ENCODE assay signal across 8 cellular contexts in the genomic region with DNA sequence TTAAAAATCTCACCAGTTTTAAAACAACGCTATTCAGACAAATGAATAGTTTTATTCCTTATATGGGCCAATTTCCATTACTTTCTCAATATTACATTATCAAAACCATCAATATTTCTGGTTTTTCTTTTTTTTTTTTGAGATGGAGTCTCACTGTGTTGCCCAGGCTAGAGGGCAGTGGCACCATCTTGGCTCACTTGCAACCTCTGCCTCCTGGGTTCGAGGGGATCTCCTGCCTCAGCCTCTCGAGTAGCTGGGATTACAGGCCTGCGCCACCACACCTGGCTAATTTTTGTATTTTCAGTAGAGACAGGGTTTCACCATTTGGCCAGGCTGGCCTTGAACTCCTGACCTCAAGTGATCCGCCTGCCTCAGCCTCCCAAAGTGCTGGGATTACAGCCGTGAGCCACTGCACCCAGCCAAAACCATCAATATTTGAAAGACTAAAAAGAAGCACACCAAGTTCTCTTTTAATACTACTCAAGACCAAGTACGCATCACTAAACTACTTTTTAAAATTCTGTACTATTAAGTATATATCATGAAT. TPM values are rescaled to one million over a fixed set of nuclear protein-coding genes. Genes with fewer than 3 reads are reported as not detected.
DNase-seq lines count a peak whose midpoint lies in the region; ATAC-seq, FAIRE-seq and TF ChIP-seq lines count a peak whose summit lies in the region.
"Not testable (repeated sequence)": the region's sequence is repeated elsewhere in the genome, so short reads cannot be mapped to it uniquely, and the experiment has no call there.

No MANE protein-coding gene starts in this region.

- ATAC-seq in WTC11; stimulated activated naive CD8-positive, alpha-beta T cell treated with anti-CD3 and anti-CD28 coated beads, Interleukin-15, amount 100 ng/mL, for 72 hours: not testable (repeated sequence)

- H3K4me2 ChIP-seq in endothelial cell of umbilical vein (ENCODE audit: insufficient read depth, low read length) (peak overlapping the region; percentile 99), neuronal stem cell (ENCODE audit: insufficient read depth, low read length, poor library complexity, severe bottlenecking) (peak overlapping the region; percentile 4)

- H3K36me3 Mint-ChIP-seq in WTC11: peaks cover 71% of the 10 kb centered on the region

- H3K9me3 Mint-ChIP-seq in WTC11; stimulated activated naive CD8-positive, alpha-beta T cell treated with anti-CD3 and anti-CD28 coated beads, Interleukin-15, amount 100 ng/mL, for 72 hours: not testable (repeated sequence)

- not testable (repeated sequence) for H2BK12ac ChIP-seq in neuronal stem cell (ENCODE audit: low read length)

- H3K9ac ChIP-seq in HUES48 (ENCODE audit: low read depth, low read length); endothelial cell of umbilical vein (replicated peaks; ENCODE audit: extremely low read depth, insufficient read depth, low read length); kidney (ENCODE audit: low read length in 2 of 2); neuronal stem cell (ENCODE audit: low read depth, low read length, poor library complexity): not testable (repeated sequence)

- DNase-seq in BE2C; WTC11 (ENCODE audit: low spot score); ascending aorta (ENCODE audit: low spot score in 2 of 2); endothelial cell of umbilical vein (ENCODE audit: low read depth, low spot score); kidney; neuronal stem cell (ENCODE audit: low spot score); stimulated activated naive CD8-positive, alpha-beta T cell treated with anti-CD3 and anti-CD28 coated beads, Interleukin-15, amount 100 ng/mL, for 72 hours: not testable (repeated sequence)

- not testable (repeated sequence) for BruUV-seq in endothelial cell of umbilical vein (replicated peaks; lab: Mats Ljungman, UMichigan)

- not testable (repeated sequence) for H3K14ac ChIP-seq in neuronal stem cell (ENCODE audit: low read length)

- peaks cover 63% of the 10 kb centered on the region for H3K36me3 ChIP-seq in BE2C
- peaks cover 78% of the 10 kb centered on the region for H3K36me3 ChIP-seq in HUES48 (ENCODE audit: control insufficient read depth, insufficient read depth, low read length)
- H3K36me3 ChIP-seq in ascending aorta: peaks cover 34 to 46% of the 10 kb centered on the region in 2 donors
- peaks cover 12 to 21% of the 10 kb centered on the region in 2 experiments for H3K36me3 ChIP-seq in endothelial cell of umbilical vein (ENCODE audit: control insufficient read depth in 2 of 2, extremely low read depth in 1 of 2, insufficient read depth in 2 of 2, low read length in 2 of 2)
- peaks cover 9 to 43% of the 10 kb centered on the region in 2 donors for H3K36me3 ChIP-seq in kidney (ENCODE audit: control insufficient read depth in 1 of 2, insufficient read depth in 2 of 2, low read length in 2 of 2)
- peaks cover 5 to 78% of the 10 kb centered on the region in 2 donors for H3K36me3 ChIP-seq in neuronal stem cell (replicated peaks in 1 of 2; ENCODE audit: control insufficient read depth in 2 of 2, insufficient read depth in 2 of 2, low read length in 2 of 2)

- H3K27ac ChIP-seq in HUES48 (ENCODE audit: low read depth, low read length); ascending aorta; endothelial cell of umbilical vein (ENCODE audit: insufficient read depth, low read depth, low read length); kidney (ENCODE audit: low read depth in 2 of 2, low read length in 2 of 2); neuronal stem cell (replicated peaks; ENCODE audit: low read length): not testable (repeated sequence)

- not testable (repeated sequence) for H4K91ac ChIP-seq in neuronal stem cell (ENCODE audit: low read depth, low read length, poor library complexity)

- H2AK5ac ChIP-seq in neuronal stem cell (ENCODE audit: low read depth, low read length): not testable (repeated sequence)

- not testable (repeated sequence) for H3K4ac ChIP-seq in neuronal stem cell (ENCODE audit: low read length)

- CTCF ChIA-PET in WTC11 (lab: Charles Lee): not testable (repeated sequence)
- CTCF ChIA-PET in endothelial cell of umbilical vein (lab: Charles Lee): interaction anchor here (1.0 to 3.5 kb wide), 3 partner anchors 12 to 50 kb away, joined by 3 to 22 read pairs (median 5); no protein-coding TSS in a partner anchor

- not testable (repeated sequence) for H3K27me3 Mint-ChIP-seq in WTC11 (ENCODE audit: low read depth); stimulated activated naive CD8-positive, alpha-beta T cell treated with anti-CD3 and anti-CD28 coated beads, Interleukin-15, amount 100 ng/mL, for 72 hours

- H3K27ac Mint-ChIP-seq in WTC11; stimulated activated naive CD8-positive, alpha-beta T cell treated with anti-CD3 and anti-CD28 coated beads, Interleukin-15, amount 100 ng/mL, for 72 hours: not testable (repeated sequence)

- not testable (repeated sequence) for H3K27me3 ChIP-seq in BE2C; HUES48 (ENCODE audit: control insufficient read depth, insufficient read depth, low read length); ascending aorta; endothelial cell of umbilical vein (ENCODE audit: control insufficient read depth in 2 of 2, insufficient read depth in 2 of 2, low read length in 2 of 2); neuronal stem cell (ENCODE audit: control insufficient read depth in 3 of 3, insufficient read depth in 3 of 3, low read depth in 1 of 3, low read length in 3 of 3)

- FAIRE-seq in endothelial cell of umbilical vein (lab: Jason Lieb, UNC); kidney (lab: Jason Lieb, UNC): not testable (repeated sequence)

- intact Hi-C loops in ascending aorta (cut with DNase I); kidney (cut with DNase I): not testable (repeated sequence)
- intact Hi-C loops in endothelial cell of umbilical vein (cut with micrococcal nuclease): loop anchor here (1.0 to 10.0 kb wide), 3 partner anchors 50 to 356 kb away; no protein-coding TSS in a partner anchor

- dilution Hi-C loops in endothelial cell of umbilical vein (cut with MboI; ENCODE audit: extremely low pct_ligation_motif_present, low sequenced_read_pairs): not testable (repeated sequence)

- TF ChIP-seq POLR2A in endothelial cell of umbilical vein (IDR thresholded peaks at IDR 0.05; ENCODE audit: low read depth, low read length): not testable (repeated sequence)

- H3K9me1 ChIP-seq in endothelial cell of umbilical vein (replicated peaks; ENCODE audit: control insufficient read depth, extremely low read depth, insufficient read depth, low read length): not testable (repeated sequence)

- H3K4me1 Mint-ChIP-seq in WTC11: peaks cover 30% of the 10 kb centered on the region
- H3K4me1 Mint-ChIP-seq in stimulated activated naive CD8-positive, alpha-beta T cell treated with anti-CD3 and anti-CD28 coated beads, Interleukin-15, amount 100 ng/mL, for 72 hours: peaks cover 61% of the 10 kb centered on the region

- not testable (repeated sequence) for H2BK120ac ChIP-seq in neuronal stem cell (ENCODE audit: low read depth, low read length)

- not testable (repeated sequence) for TF ChIP-seq CTCF in BE2C (IDR thresholded peaks at IDR 0.05; ENCODE audit: low read depth, low read length); WTC11 (IDR thresholded peaks at IDR 0.05); ascending aorta (IDR thresholded peaks at IDR 0.05); endothelial cell of umbilical vein (IDR thresholded peaks at IDR 0.05; ENCODE audit: extremely low read depth in 1 of 2, insufficient read depth in 1 of 2, low read depth in 1 of 2, low read length in 2 of 2); kidney (IDR thresholded peaks at IDR 0.05; ENCODE audit: borderline replicate concordance, extremely low read depth, insufficient read depth)

- not testable (repeated sequence) for H3K4me1 ChIP-seq in BE2C; HUES48 (ENCODE audit: control insufficient read depth, insufficient read depth, low read length); neuronal stem cell (ENCODE audit: control insufficient read depth in 2 of 2, insufficient read depth in 1 of 2, low read depth in 1 of 2, low read length in 2 of 2)
- H3K4me1 ChIP-seq in ascending aorta (peaks cover 2 to 36% of the 10 kb centered on the region in 2 donors), endothelial cell of umbilical vein (ENCODE audit: control insufficient read depth, extremely low read depth, insufficient read depth, low read length) (peaks cover 35% of the 10 kb centered on the region), kidney (ENCODE audit: control insufficient read depth in 1 of 2, insufficient read depth in 1 of 2, low read depth in 1 of 2, low read length in 2 of 2) (peaks cover 5 to 12% of the 10 kb centered on the region in 2 donors)

- no CpG with 5 or more reads among the region's 7 CpGs for WGBS in neuronal stem cell (ENCODE audit: extremely low coverage in 2 of 2, insufficient read length in 2 of 2, insufficient replicate concordance in 1 of 2), 2 donors

- H3K79me2 ChIP-seq in endothelial cell of umbilical vein (ENCODE audit: control insufficient read depth, insufficient read depth, low read length): peaks cover 87% of the 10 kb centered on the region

- H3K4me3 ChIP-seq in BE2C (ENCODE audit: low read depth, low read length) (peak overlapping the region; percentile 97), HUES48 (ENCODE audit: low read depth, low read length) (peak overlapping the region; percentile 93; the same call in 1 of the 2 replicates), ascending aorta (peak overlapping the region; percentile 86 to 92), endothelial cell of umbilical vein (replicated peaks in 1 of 3; ENCODE audit: insufficient read depth in 1 of 3, low read depth in 1 of 3, low read length in 3 of 3) (peak overlapping the region in 1 of 3 experiments; percentile 89), kidney (ENCODE audit: low read length in 2 of 2) (peak overlapping the region; percentile 94 to 99), neuronal stem cell (ENCODE audit: low read length in 2 of 2) (peak overlapping the region in 1 of 2 donors; percentile 79)

- H3K79me1 ChIP-seq in neuronal stem cell (ENCODE audit: low read depth, low read length): not testable (repeated sequence)

- H3K4me3 Mint-ChIP-seq in WTC11: peak overlapping the region; percentile 99
- H3K4me3 Mint-ChIP-seq in stimulated activated naive CD8-positive, alpha-beta T cell treated with anti-CD3 and anti-CD28 coated beads, Interleukin-15, amount 100 ng/mL, for 72 hours: peak overlapping the region; percentile 54 to 98

- H4K20me1 ChIP-seq in endothelial cell of umbilical vein (replicated peaks; ENCODE audit: control insufficient read depth, extremely low read depth, insufficient read depth, low read length): peaks cover 28% of the 10 kb centered on the region

- not testable (repeated sequence) for H2AFZ ChIP-seq in endothelial cell of umbilical vein (ENCODE audit: low read depth, low read length); neuronal stem cell (ENCODE audit: low read length)

- H2BK15ac ChIP-seq in neuronal stem cell (ENCODE audit: low read length): not testable (repeated sequence)

- not testable (repeated sequence) for H2BK5ac ChIP-seq in neuronal stem cell (ENCODE audit: low read length)

- not testable (repeated sequence) for H4K8ac ChIP-seq in neuronal stem cell (ENCODE audit: low read depth, low read length)

- not testable (repeated sequence) for H3K18ac ChIP-seq in neuronal stem cell (ENCODE audit: low read length)

- not testable (repeated sequence) for H3K23ac ChIP-seq in neuronal stem cell (ENCODE audit: low read depth, low read length, poor library complexity)

- not testable (repeated sequence) for H3K9me3 ChIP-seq in BE2C; HUES48 (ENCODE audit: control insufficient read depth, insufficient read depth, low read length); ascending aorta; endothelial cell of umbilical vein (replicated peaks; ENCODE audit: control insufficient read depth, insufficient read depth, low read length); kidney (ENCODE audit: control insufficient read depth in 1 of 2, low read length in 2 of 2); neuronal stem cell (replicated peaks in 1 of 2; ENCODE audit: control insufficient read depth in 2 of 2, insufficient read depth in 1 of 2, low read depth in 1 of 2, low read length in 2 of 2)

- POLR2A ChIA-PET in WTC11 (lab: Charles Lee) (interaction anchor here (1.0 kb wide), 1 partner anchor 51 kb away, joined by 3 read pairs; no protein-coding TSS in a partner anchor), endothelial cell of umbilical vein (lab: Charles Lee) (interaction anchor here (0.8 kb wide), 1 partner anchor 27 kb away, joined by 4 read pairs; no protein-coding TSS in a partner anchor)

RNA-seq across cellular contexts. Expression of a gene that starts 2.3 kb away (rescaled TPM):
- 48.9 TPM for polyA plus RNA-seq in BE2C (2012; ENCODE audit: insufficient read depth, insufficient read length, low read depth)
- total RNA-seq in WTC11 (2021) (74.3 to 86.4 TPM (median 75.9 TPM) in 3 replicates), ascending aorta (29.6 TPM), endothelial cell of umbilical vein (121 and 129 TPM in 2 replicates), kidney (114 TPM)
- polyA plus RNA-seq in endothelial cell of umbilical vein (34.7 and 36.5 TPM in 2 replicates), kidney (ENCODE audit: insufficient read depth, low read depth, low replicate concordance) (55.8 TPM)
- polyA plus RNA-seq in endothelial cell of umbilical vein (2011; cell fraction: cytosol; rRNA removed): 55.6 and 58.9 TPM in 2 replicates
- 55.1 and 76.7 TPM in 2 replicates for polyA plus RNA-seq in endothelial cell of umbilical vein (2011; cell fraction: nucleus; rRNA removed)
- polyA plus RNA-seq in endothelial cell of umbilical vein (2012): 57.2 and 77.1 TPM in 2 replicates
- 64.3 and 67.3 TPM in 2 replicates for polyA minus RNA-seq in endothelial cell of umbilical vein
- polyA minus RNA-seq in endothelial cell of umbilical vein (2011; cell fraction: cytosol; rRNA and poly(A)+ RNA removed): 52.2 TPM
- polyA minus RNA-seq in endothelial cell of umbilical vein (2011; cell fraction: nucleus; rRNA and poly(A)+ RNA removed): 53.7 and 54.5 TPM in 2 replicates
- polyA plus RNA-seq in neuronal stem cell (2013, experiment 1 of 2): 51.6 TPM
- polyA plus RNA-seq in neuronal stem cell (2013, experiment 2 of 2): 52.1 TPM

RNA-seq across cellular contexts. Expression of a gene that starts 49.8 kb away (rescaled TPM):
- polyA plus RNA-seq in BE2C (2012; ENCODE audit: insufficient read depth, insufficient read length, low read depth): 11.9 TPM
- total RNA-seq in WTC11 (2021) (54.0 to 64.0 TPM (median 62.8 TPM) in 3 replicates), ascending aorta (3.1 TPM), endothelial cell of umbilical vein (15.3 and 24.1 TPM in 2 replicates), kidney (15.3 TPM)
- polyA plus RNA-seq in endothelial cell of umbilical vein (7.5 and 7.7 TPM in 2 replicates), kidney (ENCODE audit: insufficient read depth, low read depth, low replicate concordance) (109 TPM)
- polyA plus RNA-seq in endothelial cell of umbilical vein (2011; cell fraction: cytosol; rRNA removed): 13.1 and 15.4 TPM in 2 replicates
- 4.7 and 8.0 TPM in 2 replicates for polyA plus RNA-seq in endothelial cell of umbilical vein (2011; cell fraction: nucleus; rRNA removed)
- 16.0 and 25.9 TPM in 2 replicates for polyA plus RNA-seq in endothelial cell of umbilical vein (2012)
- polyA minus RNA-seq in endothelial cell of umbilical vein: 1.7 and 3.3 TPM in 2 replicates
- polyA minus RNA-seq in endothelial cell of umbilical vein (2011; cell fraction: cytosol; rRNA and poly(A)+ RNA removed): 6.1 TPM
- polyA minus RNA-seq in endothelial cell of umbilical vein (2011; cell fraction: nucleus; rRNA and poly(A)+ RNA removed): 0.82 and 0.87 TPM in 2 replicates
- 43.3 TPM for polyA plus RNA-seq in neuronal stem cell (2013, experiment 1 of 2)
- polyA plus RNA-seq in neuronal stem cell (2013, experiment 2 of 2): 44.4 TPM

RNA-seq across cellular contexts. Expression of a gene that starts 50.0 kb away (rescaled TPM):
- 45.1 TPM for polyA plus RNA-seq in BE2C (2012; ENCODE audit: insufficient read depth, insufficient read length, low read depth)
- total RNA-seq in WTC11 (2021) (43.5 to 49.1 TPM (median 45.8 TPM) in 3 replicates), ascending aorta (5.6 TPM), endothelial cell of umbilical vein (35.3 and 39.2 TPM in 2 replicates), kidney (33.0 TPM)
- polyA plus RNA-seq in endothelial cell of umbilical vein (9.9 and 13.7 TPM in 2 replicates), kidney (ENCODE audit: insufficient read depth, low read depth, low replicate concordance) (82.9 TPM)
- 22.1 and 22.3 TPM in 2 replicates for polyA plus RNA-seq in endothelial cell of umbilical vein (2011; cell fraction: cytosol; rRNA removed)
- 23.5 and 24.5 TPM in 2 replicates for polyA plus RNA-seq in endothelial cell of umbilical vein (2011; cell fraction: nucleus; rRNA removed)
- 23.4 and 41.0 TPM in 2 replicates for polyA plus RNA-seq in endothelial cell of umbilical vein (2012)
- 13.9 and 15.0 TPM in 2 replicates for polyA minus RNA-seq in endothelial cell of umbilical vein
- 20.0 TPM for polyA minus RNA-seq in endothelial cell of umbilical vein (2011; cell fraction: cytosol; rRNA and poly(A)+ RNA removed)
- 20.8 and 21.1 TPM in 2 replicates for polyA minus RNA-seq in endothelial cell of umbilical vein (2011; cell fraction: nucleus; rRNA and poly(A)+ RNA removed)
- polyA plus RNA-seq in neuronal stem cell (2013, experiment 1 of 2): 40.1 TPM
- 39.9 TPM for polyA plus RNA-seq in neuronal stem cell (2013, experiment 2 of 2)

RNA-seq across cellular contexts. Expression of a gene that starts 58.1 kb away (rescaled TPM):
- polyA plus RNA-seq in BE2C (2012; ENCODE audit: insufficient read depth, insufficient read length, low read depth): 21.0 TPM
- total RNA-seq in WTC11 (2021) (83.7 to 98.5 TPM (median 88.5 TPM) in 3 replicates), ascending aorta (8.1 TPM), endothelial cell of umbilical vein (51.9 and 52.6 TPM in 2 replicates), kidney (13.0 TPM)
- polyA plus RNA-seq in endothelial cell of umbilical vein (19.0 and 25.4 TPM in 2 replicates), kidney (ENCODE audit: insufficient read depth, low read depth, low replicate concordance) (26.7 TPM)
- polyA plus RNA-seq in endothelial cell of umbilical vein (2011; cell fraction: cytosol; rRNA removed): 29.7 and 38.1 TPM in 2 replicates
- 24.4 and 35.9 TPM in 2 replicates for polyA plus RNA-seq in endothelial cell of umbilical vein (2011; cell fraction: nucleus; rRNA removed)
- polyA plus RNA-seq in endothelial cell of umbilical vein (2012): 17.9 and 39.6 TPM in 2 replicates
- polyA minus RNA-seq in endothelial cell of umbilical vein: 20.2 and 28.5 TPM in 2 replicates
- 31.2 TPM for polyA minus RNA-seq in endothelial cell of umbilical vein (2011; cell fraction: cytosol; rRNA and poly(A)+ RNA removed)
- 35.1 and 35.7 TPM in 2 replicates for polyA minus RNA-seq in endothelial cell of umbilical vein (2011; cell fraction: nucleus; rRNA and poly(A)+ RNA removed)
- 95.7 TPM for polyA plus RNA-seq in neuronal stem cell (2013, experiment 1 of 2)
- 97.4 TPM for polyA plus RNA-seq in neuronal stem cell (2013, experiment 2 of 2)
